In the genomic region with DNA sequence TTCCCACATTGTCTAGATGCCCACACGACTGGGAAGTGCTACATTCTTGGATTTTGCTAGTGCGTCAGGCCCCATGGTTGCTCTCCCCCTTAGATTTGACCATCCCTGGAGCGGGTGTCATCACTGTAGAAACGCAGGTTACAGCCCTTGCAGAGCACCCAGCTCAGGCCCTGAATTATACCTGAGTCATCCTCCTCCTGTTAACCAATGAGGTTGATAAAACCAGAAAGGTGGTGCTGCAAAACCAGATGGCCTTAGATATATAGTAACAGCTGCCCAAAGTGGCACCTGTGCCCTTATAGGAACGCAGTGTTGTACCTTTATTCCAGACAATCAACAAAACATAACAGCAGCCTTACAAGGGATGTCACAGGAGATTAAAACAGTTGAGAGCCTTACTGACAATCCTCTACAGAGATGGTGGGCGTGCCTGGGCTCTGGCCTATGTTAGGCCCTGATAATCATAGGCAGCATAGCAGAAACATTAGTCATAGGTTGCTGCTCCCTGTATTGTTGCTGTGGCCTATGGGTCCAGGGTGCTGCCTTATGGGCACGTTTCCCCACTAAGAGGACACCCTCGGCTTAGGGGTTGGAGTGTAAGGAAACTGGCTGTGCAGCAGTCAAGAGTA, we compare ENCODE assay signal across 32 cellular contexts. TPM values are rescaled to one million over a fixed set of nuclear protein-coding genes. Genes with fewer than 3 reads are reported as not detected.
DNase-seq lines count a peak whose midpoint lies in the region; ATAC-seq, FAIRE-seq and TF ChIP-seq lines count a peak whose summit lies in the region.
"Had no signal": no experiment of that assay in that cellular context is flagged by ENCODE, and none has a peak within 500 bp of the region (broad histone marks: within the 10 kb centered on the region; RNA-seq: fewer than 3 reads in every experiment).

No MANE protein-coding gene starts in this region.

- intact Hi-C loops in body of pancreas (cut with DNase I) = no loop called here

- no peak overlapping the region for H3K27ac Mint-ChIP-seq in endothelial cell (ENCODE audit: unreplicated experiment)
- H3K27ac Mint-ChIP-seq: activated CD4-positive, alpha-beta memory T cell treated with anti-CD3 and anti-CD28 coated beads for 36 hours; activated naive CD4-positive, alpha-beta T cell treated with anti-CD3 and anti-CD28 coated beads for 36 hours had no signal

- H3K4me3 Mint-ChIP-seq in endothelial cell (ENCODE audit: unreplicated experiment) = no peak overlapping the region
- H3K4me3 Mint-ChIP-seq: activated CD4-positive, alpha-beta memory T cell treated with anti-CD3 and anti-CD28 coated beads for 36 hours; activated naive CD4-positive, alpha-beta T cell treated with anti-CD3 and anti-CD28 coated beads for 36 hours had no signal

- no peaks in the 10 kb centered on the region for H3K9me3 ChIP-seq in body of pancreas
- H3K9me3 ChIP-seq: MG63, neutrophil, thyroid gland, vagina had no signal

- 72 to 89% methylated on average over 6 to 8 of the region's 8 CpGs for WGBS in body of pancreas, 2 donors

- FAIRE-seq in bronchial epithelial cell (lab: Jason Lieb, UNC) = peak; percentile 18
- FAIRE-seq: endometrium, islet of Langerhans, TTC549 had no signal

- H3K4me3 ChIP-seq in bronchial epithelial cell (ENCODE audit: low read depth, low read length) (no peak overlapping the region), body of pancreas (no peak overlapping the region)
- H3K4me3 ChIP-seq: BLaER1 treated with 17β-estradiol and CSF1 and Interleukin-3, amounts not matched to agents 10 nM and 100 nM; MG63; SK-N-MC; thyroid gland; vagina had no signal

- H3K4me1 ChIP-seq in body of pancreas = no peaks in the 10 kb centered on the region
- H3K4me1 ChIP-seq: BLaER1 treated with 17β-estradiol and CSF1 and Interleukin-3, amounts not matched to agents 10 nM and 100 nM; thyroid gland; vagina had no signal

- H3K4me1 Mint-ChIP-seq in endothelial cell (ENCODE audit: unreplicated experiment) = no peaks in the 10 kb centered on the region

- H3K36me3 Mint-ChIP-seq in endothelial cell (ENCODE audit: low read depth, unreplicated experiment) = no peaks in the 10 kb centered on the region
- H3K36me3 Mint-ChIP-seq: activated CD4-positive, alpha-beta memory T cell treated with anti-CD3 and anti-CD28 coated beads for 36 hours had no signal

- no peak overlapping the region for H3K27ac ChIP-seq in body of pancreas
- H3K27ac ChIP-seq: BLaER1 treated with 17β-estradiol and CSF1 and Interleukin-3, amounts not matched to agents 10 nM and 100 nM; neutrophil; SK-N-MC; thyroid gland; vagina had no signal

- H3K9me3 Mint-ChIP-seq in endothelial cell (ENCODE audit: unreplicated experiment) = no peaks in the 10 kb centered on the region
- H3K9me3 Mint-ChIP-seq: activated CD4-positive, alpha-beta memory T cell treated with anti-CD3 and anti-CD28 coated beads for 36 hours; activated naive CD4-positive, alpha-beta T cell treated with anti-CD3 and anti-CD28 coated beads for 36 hours had no signal

- TF ChIP-seq POLR2A in body of pancreas (IDR thresholded peaks at IDR 0.05) = no peak

- H3K27me3 ChIP-seq in bronchial epithelial cell (ENCODE audit: control insufficient read depth, insufficient read depth, low read length) = no peaks in the 10 kb centered on the region
- H3K27me3 ChIP-seq in body of pancreas = no peaks in the 10 kb centered on the region
- H3K27me3 ChIP-seq: BLaER1 treated with 17β-estradiol and CSF1 and Interleukin-3, amounts not matched to agents 10 nM and 100 nM; MG63; neutrophil; thyroid gland; vagina had no signal

- DNase-seq in AG08396 (ENCODE audit: low spot score) (peak; percentile 6), HCEC 1CT (peak; percentile 6), bronchial epithelial cell (ENCODE audit: low read depth) (peak; percentile 50), myocyte (ENCODE audit: low read depth) (peak; percentile 13), MV-4-11 (lab: John Stamatoyannopoulos, UW) (no peak), endothelial cell (ENCODE audit: low spot score) (no peak), body of pancreas (no peak)
- DNase-seq in stimulated activated naive CD8-positive, alpha-beta T cell treated with anti-CD3 and anti-CD28 coated beads, Interleukin-15, Interleukin-2, amounts not matched to agents 100 U/mL and 50 U/mL, for 24 hours = no peak
- DNase-seq: activated CD4-positive, alpha-beta memory T cell treated with anti-CD3 and anti-CD28 coated beads for 36 hours; activated CD8-positive, alpha-beta memory T cell treated with anti-CD3 and anti-CD28 coated beads, Interleukin-2, amount 50 U/mL, for 48 hours; activated naive CD4-positive, alpha-beta T cell treated with anti-CD3 and anti-CD28 coated beads for 36 hours; DMS53; GF-D8; glutamatergic neuron; KG1; left ventricle myocardium superior; MG63; NCI-H1105 treated with DMSO at 0.1 percent for 48 hours; NCI-H187 treated with DMSO at 0.1 percent for 48 hours; NCI-H526; OCI-M1; right cardiac atrium; stimulated activated CD4-positive, alpha-beta T cell treated with anti-CD3 and anti-CD28 coated beads, Interleukin-4, amount 100 ng/mL, for 1 hour; thyroid gland had no signal

- ATAC-seq in stimulated activated naive CD8-positive, alpha-beta T cell treated with anti-CD3 and anti-CD28 coated beads, Interleukin-15, Interleukin-2, amounts not matched to agents 100 U/mL and 50 U/mL, for 24 hours = no peak
- ATAC-seq in body of pancreas = no peak
- ATAC-seq: activated CD4-positive, CD25-positive, alpha-beta regulatory T cell treated with anti-CD3 and anti-CD28 coated beads, Interleukin-2, amount 50 U/mL, for 24 hours; left ventricle myocardium superior; right cardiac atrium had no signal

- H3K27me3 Mint-ChIP-seq in endothelial cell (ENCODE audit: unreplicated experiment) = peaks cover 3% of the 10 kb centered on the region

- H3K36me3 ChIP-seq in bronchial epithelial cell (ENCODE audit: control insufficient read depth, insufficient read depth, low read length) (no peaks in the 10 kb centered on the region), body of pancreas (replicated peaks in 1 of 2; ENCODE audit: insufficient read depth in 1 of 2, low read depth in 2 of 2) (no peaks in the 10 kb centered on the region)
- H3K36me3 ChIP-seq: BLaER1 treated with 17β-estradiol and CSF1 and Interleukin-3, amounts not matched to agents 10 nM and 100 nM; MG63; neutrophil; thyroid gland; vagina had no signal

- no peak for TF ChIP-seq CTCF in bronchial epithelial cell (IDR thresholded peaks at IDR 0.05; ENCODE audit: insufficient read depth, low read length, severe bottlenecking)
- no peak for TF ChIP-seq CTCF in endothelial cell (IDR thresholded peaks at IDR 0.05; ENCODE audit: unreplicated experiment)
- no peak for TF ChIP-seq CTCF in body of pancreas (IDR thresholded peaks at IDR 0.05)

RNA-seq across cellular contexts. Expression of a gene that starts 33.6 kb away (rescaled TPM):
- 16.0 and 17.9 TPM in 2 replicates for total RNA-seq in bronchial epithelial cell
- 45.7 and 48.6 TPM in 2 replicates for total RNA-seq in myocyte
- polyA plus RNA-seq in myocyte (2012) = 8.4 TPM
- 13.9 TPM for total RNA-seq in endothelial cell (ENCODE audit: unreplicated experiment)
- 1 to 10 TPM; 3.3 to 7.8 TPM for total RNA-seq in body of pancreas

Comparison
In these comparisons a context has a peak if more than half of its experiments do, and no peak if none do; other contexts are left out.
1. DNase-seq: peak in AG08396 (single experiment), HCEC 1CT (single experiment), bronchial epithelial cell (single experiment) and myocyte (single experiment); none in MV-4-11 (single experiment), stimulated activated naive CD8-positive, alpha-beta T cell treated with anti-CD3 and anti-CD28 coated beads, Interleukin-15, Interleukin-2, amounts not matched to agents 100 U/mL and 50 U/mL, for 24 hours (single experiment), endothelial cell (single experiment) and body of pancreas (0 of 4).